Comparison of ENCODE assay signal across 1 cellular context in the genomic region with DNA sequence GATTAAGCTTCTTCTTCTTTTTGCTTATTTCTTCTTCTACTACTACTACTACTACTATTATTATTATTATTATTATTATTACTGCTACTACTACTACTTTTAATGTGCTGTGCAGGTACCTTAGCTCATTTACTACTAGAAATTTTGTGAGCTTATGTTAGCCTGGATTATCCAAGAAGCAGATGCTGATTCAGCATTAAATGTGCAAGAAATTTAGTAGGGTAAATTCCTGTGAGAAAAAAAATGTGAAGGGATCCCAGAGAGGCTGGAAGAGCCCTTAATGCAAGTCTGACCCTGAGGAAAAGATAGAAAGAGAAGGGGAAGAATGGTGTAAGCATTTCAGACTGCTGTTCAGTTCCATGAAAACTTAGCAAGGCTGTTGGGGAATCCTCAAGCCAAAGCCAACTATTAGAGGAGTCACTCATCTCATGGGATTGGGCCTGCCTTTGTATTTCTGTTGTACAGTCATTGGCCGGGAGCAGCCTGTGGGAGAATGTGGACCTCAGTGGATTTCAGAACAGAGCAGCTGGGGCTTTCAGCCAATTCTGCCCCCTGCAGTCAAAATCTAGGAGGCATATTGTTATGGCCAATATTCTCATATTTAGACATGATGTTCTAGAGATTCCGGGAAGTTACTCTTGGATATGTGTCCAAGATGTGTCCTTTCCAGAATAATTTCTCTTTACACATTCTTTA.
TF ChIP-seq lines count a peak whose summit lies in the region.

No MANE protein-coding gene starts in this region.

TF ChIP-seq in H1, 55 proteins besides CTCF, POLR2A, EP300 and RAD21:
- TF ChIP-seq SIX5 (IDR thresholded peaks at IDR 0.05; ENCODE audit: low read depth, low read length) = no peak
- peak; percentile 91 for TF ChIP-seq MAFK (IDR thresholded peaks at IDR 0.05; ENCODE audit: low read depth, low read length)
- no peak for TF ChIP-seq SAP30 (IDR thresholded peaks at IDR 0.05; ENCODE audit: insufficient read depth, insufficient replicate concordance, low read length)
- TF ChIP-seq CHD2 (IDR thresholded peaks at IDR 0.05; ENCODE audit: low read length) = no peak
- no peak for TF ChIP-seq KDM5A (IDR thresholded peaks at IDR 0.05; ENCODE audit: low read length)
- TF ChIP-seq SP4 (IDR thresholded peaks at IDR 0.05; ENCODE audit: low read length) = no peak
- no peak for TF ChIP-seq SIN3A (conservative IDR thresholded peaks at IDR 0.05 in 1 of 2, IDR thresholded peaks at IDR 0.05 in 1 of 2; ENCODE audit: low read depth in 1 of 2, low read length in 2 of 2)
- TF ChIP-seq JUND (IDR thresholded peaks at IDR 0.05; ENCODE audit: low read length) = no peak
- TF ChIP-seq JUN (IDR thresholded peaks at IDR 0.05; ENCODE audit: low read depth, low read length) = no peak
